In the genomic region with DNA sequence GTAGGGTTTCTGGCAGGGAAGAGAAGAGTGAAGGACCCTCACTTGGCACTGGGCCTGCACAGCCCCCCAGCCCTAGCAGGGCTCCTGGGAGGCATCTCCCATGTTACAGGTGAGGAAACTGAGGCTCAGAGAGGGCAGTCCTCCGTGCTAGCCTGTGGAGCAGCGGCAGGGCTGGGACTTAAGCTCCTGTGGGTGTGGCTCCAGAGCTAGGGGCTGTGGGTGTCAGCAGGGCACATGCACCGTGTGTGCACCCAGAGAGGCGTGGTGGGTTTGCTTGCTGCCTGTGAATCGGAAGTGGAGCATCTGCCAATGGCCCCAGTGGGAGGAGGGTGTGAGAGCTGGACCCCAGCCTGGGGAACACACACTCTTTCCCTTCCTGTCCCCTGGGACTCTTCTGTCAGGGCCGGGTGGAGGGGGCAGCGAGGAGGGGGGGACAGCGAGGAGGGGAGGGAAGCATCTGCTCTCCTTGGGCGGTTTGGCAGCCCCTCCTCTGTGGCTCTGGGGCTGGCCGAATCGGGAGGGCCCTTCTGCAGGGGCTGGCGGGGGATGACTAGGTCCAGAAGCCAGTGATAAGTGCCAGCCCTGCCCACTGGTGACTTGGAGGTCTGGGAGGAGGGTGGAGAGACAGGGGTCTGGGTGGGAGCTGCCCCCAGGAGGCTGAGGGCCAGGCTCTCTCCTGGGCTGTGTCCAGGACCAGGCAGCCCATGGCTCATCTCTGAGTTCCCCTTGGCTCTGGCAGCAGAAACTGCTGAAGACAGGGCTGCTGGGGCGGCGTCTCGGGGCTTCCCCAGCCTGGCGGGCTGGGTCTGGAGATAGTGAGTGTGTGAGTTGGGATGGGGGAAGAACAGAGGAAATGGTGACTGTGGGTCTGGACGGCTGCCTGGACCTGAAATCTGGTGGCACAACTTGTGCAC, we compare ENCODE assay signal across 8 cellular contexts. TPM values are rescaled to one million over a fixed set of nuclear protein-coding genes. Genes with fewer than 3 reads are reported as not detected.
DNase-seq lines count a peak whose midpoint lies in the region; ATAC-seq and TF ChIP-seq lines count a peak whose summit lies in the region.
"Not testable (repeated sequence)": the region's sequence is repeated elsewhere in the genome, so short reads cannot be mapped to it uniquely, and the experiment has no call there.

No MANE protein-coding gene starts in this region.

- H3K4me1 Mint-ChIP-seq in HFFc6 (ENCODE audit: low read depth) (peaks cover 68% of the 10 kb centered on the region), brain (peaks cover 47% of the 10 kb centered on the region), nephron (peaks cover 47% of the 10 kb centered on the region)

- H3K9me3 ChIP-seq in SK-N-SH, heart right ventricle, upper lobe of right lung: not testable (repeated sequence)

- H3K9me3 Mint-ChIP-seq in HFFc6, brain, nephron: not testable (repeated sequence)

- H3K27me3 Mint-ChIP-seq in HFFc6 (ENCODE audit: insufficient read depth); brain; nephron (ENCODE audit: low read depth): not testable (repeated sequence)

- peak overlapping the region; percentile 63 for H3K4me2 ChIP-seq in SK-N-SH

- POLR2A ChIA-PET in SK-N-SH (lab: Yijun Ruan, JAX), result not testable (repeated sequence)

- H3K4me1 ChIP-seq in SK-N-SH (ENCODE audit: control insufficient read depth in 1 of 2, insufficient read depth in 2 of 2, low read depth in 1 of 2, low read length in 1 of 2), result peaks cover 36 to 71% of the 10 kb centered on the region in 2 experiments; a peak in 3 of 4 replicates
- H3K4me1 ChIP-seq in heart right ventricle, result peaks cover 13 to 86% (median 51%) of the 10 kb centered on the region in 9 donors
- H3K4me1 ChIP-seq in upper lobe of right lung, result not testable (repeated sequence)

- H3K9ac ChIP-seq in SK-N-SH, result peak overlapping the region; percentile 44; the same call in 1 of the 2 replicates

- WGBS in SK-N-SH (ENCODE audit: low lambda C conversion rate), result 15% methylated on average over 8 of the region's 17 CpGs
- WGBS in heart right ventricle, 2 donors, result 20 to 26% methylated on average over 10 to 16 of the region's 17 CpGs

- H3K79me2 ChIP-seq in SK-N-SH (ENCODE audit: insufficient read depth), result not testable (repeated sequence)

- not testable (repeated sequence) for TF ChIP-seq RAD21 in SK-N-SH (IDR thresholded peaks at IDR 0.05; ENCODE audit: low read length)

- H3F3A ChIP-seq in SK-N-SH (replicated peaks; ENCODE audit: insufficient read depth), result peaks cover 11% of the 10 kb centered on the region

- peak overlapping the region; percentile 49 for H3K4me3 Mint-ChIP-seq in HFFc6
- not testable (repeated sequence) for H3K4me3 Mint-ChIP-seq in brain, nephron

- peak overlapping the region; percentile 71 to 75 for H3K27ac ChIP-seq in SK-N-SH (ENCODE audit: low read depth in 2 of 2, low read length in 1 of 2)
- peak overlapping the region; percentile 22 to 75 (median 66) for H3K27ac ChIP-seq in heart right ventricle
- H3K27ac ChIP-seq in upper lobe of right lung, result not testable (repeated sequence)

- TF ChIP-seq CTCF in GM06990 (IDR thresholded peaks at IDR 0.05; ENCODE audit: insufficient read depth, low read length, poor library complexity, severe bottlenecking); HFFc6 (IDR thresholded peaks at IDR 0.05); SK-N-SH (IDR thresholded peaks at IDR 0.05); brain (conservative IDR thresholded peaks at IDR 0.05); heart right ventricle (IDR thresholded peaks at IDR 0.05); nephron (IDR thresholded peaks at IDR 0.05; ENCODE audit: unreplicated experiment in 3 of 3); upper lobe of right lung (IDR thresholded peaks at IDR 0.05): not testable (repeated sequence)

- H3K36me3 Mint-ChIP-seq in HFFc6 (ENCODE audit: low read depth), result peaks cover 11% of the 10 kb centered on the region
- H3K36me3 Mint-ChIP-seq in brain; nephron (ENCODE audit: low read depth): not testable (repeated sequence)

- CTCF ChIA-PET in SK-N-SH (lab: Yijun Ruan, JAX), result not testable (repeated sequence)

- intact Hi-C loops in heart right ventricle (cut with DNase I); upper lobe of right lung (cut with DNase I): not testable (repeated sequence)

- TF ChIP-seq EP300 in SK-N-SH (IDR thresholded peaks at IDR 0.05; ENCODE audit: borderline replicate concordance in 1 of 2, low read depth in 1 of 2, low read length in 1 of 2), result 0 out of 4 replicates have a peak, but pooled peaks of 1 of the 2 experiments have one; percentile 9

- not testable (repeated sequence) for H3K27me3 ChIP-seq in GM06990 (replicated peaks; ENCODE audit: control insufficient read depth, insufficient read depth, low read length); SK-N-SH (ENCODE audit: insufficient read depth); upper lobe of right lung
- peaks cover 0 to 23% (median 0%) of the 10 kb centered on the region in 7 donors for H3K27me3 ChIP-seq in heart right ventricle

- DNase-seq in GM06990 (ENCODE audit: extremely low read depth, insufficient read length), result peak; percentile 62
- DNase-seq in HFFc6, result peak; percentile 79
- DNase-seq in M059J (ENCODE audit: low read depth), result peak; percentile 82
- peak; percentile 79 for DNase-seq in SK-N-SH
- DNase-seq in heart right ventricle, result peak; percentile 65
- DNase-seq in upper lobe of right lung, result not testable (repeated sequence)

- not testable (repeated sequence) for H3K36me3 ChIP-seq in GM06990 (ENCODE audit: control insufficient read depth, insufficient read depth, low read length); SK-N-SH (replicated peaks in 1 of 2; ENCODE audit: control insufficient read depth in 1 of 2, insufficient read depth in 2 of 2, low read length in 1 of 2); heart right ventricle; upper lobe of right lung

- H3K27ac Mint-ChIP-seq in HFFc6 (peak overlapping the region; percentile 90), brain (peak overlapping the region in 4 of 5 experiments; percentile 38 to 89 (median 54)), nephron (peak overlapping the region in 2 of 3 experiments; percentile 28 to 46)

- not testable (repeated sequence) for H3K4me3 ChIP-seq in GM06990 (replicated peaks; ENCODE audit: low read depth, low read length); SK-N-SH (ENCODE audit: low read depth in 2 of 2, low read length in 1 of 2); heart right ventricle; upper lobe of right lung

- H2AFZ ChIP-seq in SK-N-SH (ENCODE audit: low read depth), result not testable (repeated sequence)

- H3K9me2 ChIP-seq in SK-N-SH, result not testable (repeated sequence)

- not testable (repeated sequence) for H4K20me1 ChIP-seq in SK-N-SH (ENCODE audit: insufficient read depth)

- peak; percentile 1 to 48 (median 32) for ATAC-seq in heart right ventricle
- ATAC-seq in upper lobe of right lung, result peak; percentile 39

TF ChIP-seq in SK-N-SH, 30 proteins besides CTCF, POLR2A, EP300 and RAD21:
- TF ChIP-seq TCF12 (IDR thresholded peaks at IDR 0.05) (peak; percentile 55), NFIC (IDR thresholded peaks at IDR 0.05; ENCODE audit: borderline replicate concordance) (peak; percentile 36), FOSL2 (IDR thresholded peaks at IDR 0.05; ENCODE audit: borderline replicate concordance, low read depth) (peak; percentile 16; the same call in 1 of the 2 replicates)
- TF ChIP-seq, protein P1, sequence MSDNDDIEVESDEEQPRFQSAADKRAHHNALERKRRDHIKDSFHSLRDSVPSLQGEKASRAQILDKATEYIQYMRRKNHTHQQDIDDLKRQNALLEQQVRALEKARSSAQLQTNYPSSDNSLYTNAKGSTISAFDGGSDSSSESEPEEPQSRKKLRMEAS (IDR thresholded peaks at IDR 0.05; ENCODE audit: low read depth), result peak; percentile 18; the same call in 1 of the 2 replicates
TF ChIP-seq in SK-N-SH: peak in this region for 4; not testable (repeated sequence) for 26.

RNA-seq across cellular contexts. Expression of a gene that starts 12.4 kb away (rescaled TPM):
- 100 to 1,000 TPM in 1 of 6 experiments, 10 to 100 TPM in 5; 81.2 to 111 (median 95.7) TPM for total RNA-seq in HFFc6 (2021; fragmentation: NEBNext Ultra II Directional; extraction: Animal tissue kit (Norgen Biotek cat#: 25700))
- 3.4 and 8.2 TPM in 2 replicates for total RNA-seq in M059J (2014; rRNA removed; shearing (Covaris generic))
- polyA plus RNA-seq in SK-N-SH (2012; rRNA removed) (0.28 and 0.35 TPM in 2 replicates), brain (ENCODE audit: insufficient read depth, low read depth, low replicate concordance) (11.3 TPM), heart right ventricle (10 to 100 TPM; 12.1 TPM)
- 0.08 and 0.17 TPM in 2 replicates for polyA plus RNA-seq in SK-N-SH (2012; cell fraction: cytosol; rRNA removed)
- 0.70 TPM in 2 replicates for polyA plus RNA-seq in SK-N-SH (2012; cell fraction: nucleus; rRNA removed)
- total RNA-seq in heart right ventricle (10 to 100 TPM in 8 of 10 donors, 1 to 10 TPM in 2; 7.4 to 19.8 (median 13.0) TPM), upper lobe of right lung (12.6 TPM)

RNA-seq across cellular contexts. Expression of a gene that starts 52.5 kb away (rescaled TPM):
- total RNA-seq in HFFc6 (2021; fragmentation: NEBNext Ultra II Directional; extraction: Animal tissue kit (Norgen Biotek cat#: 25700)), result 10 to 100 TPM; 23.3 to 28.1 (median 25.3) TPM
- total RNA-seq in M059J (2014; rRNA removed; shearing (Covaris generic)), result 8.2 and 10.6 TPM in 2 replicates
- 7.7 and 8.5 TPM in 2 replicates for polyA plus RNA-seq in SK-N-SH (2012; rRNA removed)
- polyA plus RNA-seq in SK-N-SH (2012; cell fraction: cytosol; rRNA removed), result 3.4 and 5.6 TPM in 2 replicates
- polyA plus RNA-seq in SK-N-SH (2012; cell fraction: nucleus; rRNA removed), result 17.6 and 23.7 TPM in 2 replicates
- 4.3 TPM for polyA plus RNA-seq in brain (ENCODE audit: insufficient read depth, low read depth, low replicate concordance)
- 10 to 100 TPM in 4 of 10 donors, 1 to 10 TPM in 6; 7.6 to 14.8 (median 9.8) TPM for total RNA-seq in heart right ventricle
- 1 to 10 TPM; 7.4 to 8.1 TPM for polyA plus RNA-seq in heart right ventricle
- 31.0 TPM for total RNA-seq in upper lobe of right lung

Comparison
In these comparisons a context has a peak if more than half of its experiments do, and no peak if none do; other contexts are left out.
1. H3K27ac Mint-ChIP-seq: peak in every context shown above with its lines; median percentile 90 in HFFc6; 54 in brain; 37 in nephron.